18 cellular contexts compared by ENCODE assay signal in genomic region chr10:95451150-95451549, GRCh38.
DNase-seq lines count a peak whose midpoint lies in the region; ATAC-seq and TF ChIP-seq lines count a peak whose summit lies in the region.
"Had no signal": no experiment of that assay in that cellular context is flagged by ENCODE, and none has a peak within 500 bp of the region (broad histone marks: within the 10 kb centered on the region; RNA-seq: fewer than 3 reads in every experiment).

No MANE protein-coding gene starts in this region.

- H3K27me3 Mint-ChIP-seq in chondrocyte (ENCODE audit: low read depth), result no peaks in the 10 kb centered on the region

- H3K9me3 ChIP-seq in sigmoid colon, result no peaks in the 10 kb centered on the region
- H3K9me3 ChIP-seq: Peyer's patch had no signal

- H3K4me3 Mint-ChIP-seq in chondrocyte (ENCODE audit: unreplicated experiment), result no peak overlapping the region
- H3K4me3 Mint-ChIP-seq: activated naive CD4-positive, alpha-beta T cell treated with anti-CD3 and anti-CD28 coated beads for 36 hours had no signal

- no peak for TF ChIP-seq POLR2A in sigmoid colon (IDR thresholded peaks at IDR 0.05)

- intact Hi-C loops in sigmoid colon (cut with DNase I), result no loop called here

- peaks cover 0 to 4% (median 0%) of the 10 kb centered on the region in 4 donors for H3K36me3 ChIP-seq in sigmoid colon
- H3K36me3 ChIP-seq: brain microvascular endothelial cell, Peyer's patch had no signal

- peaks cover 33% of the 10 kb centered on the region for H3K4me1 Mint-ChIP-seq in chondrocyte (ENCODE audit: low read depth)

- peaks cover 0 to 100% (median 92%) of the 10 kb centered on the region in 4 donors for H3K4me1 ChIP-seq in sigmoid colon
- H3K4me1 ChIP-seq: Peyer's patch had no signal

- peak overlapping the region; percentile 83 for H3K27ac Mint-ChIP-seq in chondrocyte (ENCODE audit: unreplicated experiment)
- H3K27ac Mint-ChIP-seq: activated naive CD4-positive, alpha-beta T cell treated with anti-CD3 and anti-CD28 coated beads for 36 hours had no signal

- TF ChIP-seq CTCF in AG10803 (conservative IDR thresholded peaks at IDR 0.05; ENCODE audit: low read length) (no peak), chondrocyte (IDR thresholded peaks at IDR 0.05) (no peak), sigmoid colon (IDR thresholded peaks at IDR 0.05) (no peak)

- no peaks in the 10 kb centered on the region for H3K27me3 ChIP-seq in sigmoid colon
- H3K27me3 ChIP-seq: brain microvascular endothelial cell, Peyer's patch had no signal

- peak in 3 of 4 donors; percentile 31 to 87 (median 32) for TF ChIP-seq EP300 in sigmoid colon (IDR thresholded peaks at IDR 0.05)

- H3K36me3 Mint-ChIP-seq in chondrocyte (ENCODE audit: low read depth), result no peaks in the 10 kb centered on the region

- 69 to 71% methylated on average over 5 of the region's 5 CpGs for WGBS in sigmoid colon, 2 donors

- no peaks in the 10 kb centered on the region for H3K9me3 Mint-ChIP-seq in chondrocyte (ENCODE audit: low read depth)
- H3K9me3 Mint-ChIP-seq: activated naive CD4-positive, alpha-beta T cell treated with anti-CD3 and anti-CD28 coated beads for 36 hours had no signal

- peak overlapping the region; percentile 84 to 98 (median 90) for H3K27ac ChIP-seq in sigmoid colon
- H3K27ac ChIP-seq: brain microvascular endothelial cell, C4-2B, skin epidermis had no signal

- peak; percentile 19 for ATAC-seq in left lobe of liver

- H3K4me3 ChIP-seq in AG10803 (ENCODE audit: low read length) (no peak overlapping the region), sigmoid colon (no peak overlapping the region)
- H3K4me3 ChIP-seq: Peyer's patch, skin epidermis had no signal

- DNase-seq in AG10803 (ENCODE audit: low read depth) (peak; percentile 9), chondrocyte (ENCODE audit: low spot score) (no peak), left lobe of liver (ENCODE audit: low spot score) (no peak), sigmoid colon (peak; percentile 83), SHP77 treated with DMSO at 0.1 percent for 48 hours (lab: John Stamatoyannopoulos, UW) (no peak), NCI-H2196 (lab: John Stamatoyannopoulos, UW; ENCODE audit: unreplicated experiment) (no peak), UCSD-AML1 (lab: John Stamatoyannopoulos, UW; ENCODE audit: unreplicated experiment) (no peak)
- no peak for DNase-seq in stimulated activated CD4-positive, alpha-beta T cell treated with anti-CD3 and anti-CD28 coated beads, Interleukin-4, amount 100 ng/mL, for 24 hours
- DNase-seq: activated naive CD4-positive, alpha-beta T cell treated with anti-CD3 and anti-CD28 coated beads for 36 hours; brain microvascular endothelial cell; KG1; NCI-H1105; NCI-H82; Peyer's patch; stimulated activated CD4-positive, alpha-beta T cell treated with anti-CD3 and anti-CD28 coated beads, Interleukin-4, amount 100 ng/mL, for 4 hours; stimulated activated CD8-positive, alpha-beta memory T cell treated with anti-CD3 and anti-CD28 coated beads, Interleukin-4, amount 100 ng/mL, for 48 hours had no signal

Comparison
In these comparisons a context has a peak if more than half of its experiments do, and no peak if none do; other contexts are left out.
1. DNase-seq: peak in AG10803 (single experiment) and sigmoid colon (single experiment); none in chondrocyte (single experiment), left lobe of liver (single experiment), SHP77 treated with DMSO at 0.1 percent for 48 hours (single experiment), stimulated activated CD4-positive, alpha-beta T cell treated with anti-CD3 and anti-CD28 coated beads, Interleukin-4, amount 100 ng/mL, for 24 hours (single experiment), NCI-H2196 (single experiment) and UCSD-AML1 (single experiment).